ENCODE assay signal across 8 cellular contexts in the genomic region with DNA sequence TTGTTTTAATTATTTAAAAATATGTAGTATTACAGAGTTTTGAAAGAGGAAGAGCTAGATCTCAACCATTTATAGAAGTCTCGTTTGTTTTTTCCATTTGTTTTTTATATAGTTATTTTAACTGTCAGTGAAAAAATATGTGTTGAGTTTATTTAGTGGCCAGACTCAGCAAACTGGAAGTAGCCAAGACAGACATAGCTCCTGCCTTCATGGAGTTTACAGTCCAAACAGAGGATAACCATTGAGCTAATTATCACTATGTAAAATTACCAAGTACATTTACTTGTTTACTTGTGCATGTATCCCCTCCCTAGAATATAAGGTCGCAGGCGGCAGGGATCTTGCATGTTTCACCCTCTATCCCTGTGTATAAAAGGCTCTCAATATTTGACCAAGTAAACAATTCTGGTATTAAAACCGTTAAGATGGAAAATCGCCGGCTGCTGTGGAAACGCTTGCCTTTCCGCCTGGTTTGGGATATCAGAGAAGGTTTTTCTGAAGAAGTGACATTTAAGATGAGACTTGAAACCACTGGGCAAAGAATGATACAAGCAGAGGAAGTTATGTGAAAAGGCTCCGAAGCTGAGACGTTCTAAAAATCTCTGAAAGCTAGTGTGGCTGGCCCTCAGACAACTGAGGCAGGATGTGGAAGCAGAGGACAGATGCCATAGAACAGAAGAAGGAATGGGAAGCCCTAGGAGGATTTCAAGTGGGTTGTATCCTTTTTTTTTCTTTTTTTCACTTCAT. TPM values are rescaled to one million over a fixed set of nuclear protein-coding genes. Genes with fewer than 3 reads are reported as not detected.
DNase-seq lines count a peak whose midpoint lies in the region; ATAC-seq, FAIRE-seq and TF ChIP-seq lines count a peak whose summit lies in the region.

No MANE protein-coding gene starts in this region.

- peak; percentile 10 for DNase-seq in activated CD4-positive, alpha-beta T cell treated with anti-CD3 and anti-CD28 coated beads for 48 hours
- DNase-seq in activated CD4-positive, alpha-beta T cell treated with anti-CD3 and anti-CD28 coated beads, Interleukin-2, amount 50 U/mL, for 1 hour = no peak
- DNase-seq in activated CD4-positive, alpha-beta memory T cell treated with anti-CD3 and anti-CD28 coated beads for 36 hours = peak; percentile 15
- DNase-seq in keratinocyte (ENCODE audit: low read depth, low spot score) (no peak), superior temporal gyrus (ENCODE audit: extremely low spot score) (peak; percentile 19), NCI-H82 (lab: John Stamatoyannopoulos, UW) (no peak)

- H3K9me3 Mint-ChIP-seq in activated CD4-positive, alpha-beta memory T cell treated with anti-CD3 and anti-CD28 coated beads for 36 hours = no peaks in the 10 kb centered on the region

- FAIRE-seq in keratinocyte (lab: Jason Lieb, UNC) = no peak

- peaks cover 23% of the 10 kb centered on the region for H3K4me1 ChIP-seq in keratinocyte (ENCODE audit: control insufficient read depth, extremely low read depth, insufficient read depth, low read length)

- no peak for ATAC-seq in GM19395 (IDR thresholded peaks at IDR 0.05; ENCODE audit: unreplicated experiment)
- ATAC-seq in GM21619 (IDR thresholded peaks at IDR 0.05; ENCODE audit: unreplicated experiment) = no peak

- intact Hi-C loops in activated CD4-positive, alpha-beta memory T cell treated with anti-CD3 and anti-CD28 coated beads for 36 hours (cut with micrococcal nuclease) = loop anchor here (1.0 to 10.0 kb wide), 12 partner anchors 18 to 1565 kb away; partner anchors contain the start of genes MRPL1, RCHY1, SCARB2 and THAP6

- H3K9ac ChIP-seq in keratinocyte (ENCODE audit: control insufficient read depth, extremely low read depth, insufficient read depth, low read length) = peak overlapping the region; percentile 100

- H3K9me3 ChIP-seq in keratinocyte (ENCODE audit: control insufficient read depth, low read depth, low read length) = no peaks in the 10 kb centered on the region

- peaks cover 13% of the 10 kb centered on the region for H4K20me1 ChIP-seq in keratinocyte (ENCODE audit: control insufficient read depth, extremely low read depth, insufficient read depth, low read length)

- POLR2A ChIA-PET in activated CD4-positive, alpha-beta memory T cell treated with anti-CD3 and anti-CD28 coated beads for 36 hours (lab: Charles Lee) = interaction anchor here (1.1 to 1.4 kb wide), 2 partner anchors 80 to 83 kb away, joined by 4 read pairs; partner anchors contain the start of gene CCNG2

- CTCF ChIA-PET in activated CD4-positive, alpha-beta memory T cell treated with anti-CD3 and anti-CD28 coated beads for 36 hours (lab: Charles Lee) = interaction anchor here (0.9 to 2.3 kb wide), 7 partner anchors 15 to 126 kb away, joined by 3 to 10 read pairs (median 4); no protein-coding TSS in a partner anchor

- no peaks in the 10 kb centered on the region for H3K36me3 ChIP-seq in keratinocyte (ENCODE audit: control insufficient read depth in 2 of 2, extremely low read depth in 1 of 2, insufficient read depth in 2 of 2, low read length in 2 of 2)

- H2AFZ ChIP-seq in keratinocyte (ENCODE audit: control insufficient read depth, low read length) = no peak overlapping the region

- peaks cover 14% of the 10 kb centered on the region for H3K36me3 Mint-ChIP-seq in activated CD4-positive, alpha-beta memory T cell treated with anti-CD3 and anti-CD28 coated beads for 36 hours

- no peaks in the 10 kb centered on the region for H3K27me3 Mint-ChIP-seq in activated CD4-positive, alpha-beta memory T cell treated with anti-CD3 and anti-CD28 coated beads for 36 hours

- H3K9me1 ChIP-seq in keratinocyte (ENCODE audit: control insufficient read depth, extremely low read depth, insufficient read depth, low read length) = no peaks in the 10 kb centered on the region

- dilution Hi-C loops in keratinocyte (cut with MboI; ENCODE audit: extremely low pct_ligation_motif_present, low sequenced_read_pairs) = no loop called here

- H3K27ac Mint-ChIP-seq in activated CD4-positive, alpha-beta memory T cell treated with anti-CD3 and anti-CD28 coated beads for 36 hours = no peak overlapping the region

- H3K4me3 Mint-ChIP-seq in activated CD4-positive, alpha-beta memory T cell treated with anti-CD3 and anti-CD28 coated beads for 36 hours = peak overlapping the region; percentile 93

- H3K4me2 ChIP-seq in keratinocyte (ENCODE audit: control insufficient read depth, extremely low read depth, insufficient read depth, low read depth, low read length) = peak overlapping the region; percentile 85

- H3K27me3 ChIP-seq in keratinocyte (ENCODE audit: control insufficient read depth, extremely low read depth, insufficient read depth, low read length) = no peaks in the 10 kb centered on the region

- peaks cover 49% of the 10 kb centered on the region for H3K79me2 ChIP-seq in keratinocyte (ENCODE audit: control insufficient read depth, insufficient read depth, low read length)

- H3K4me3 ChIP-seq in keratinocyte (ENCODE audit: control insufficient read depth in 2 of 3, extremely low read depth in 1 of 3, insufficient read depth in 2 of 3, low read depth in 1 of 3, low read length in 3 of 3) = peak overlapping the region; percentile 82 to 96 (median 96)

- H3K4me1 Mint-ChIP-seq in activated CD4-positive, alpha-beta memory T cell treated with anti-CD3 and anti-CD28 coated beads for 36 hours (ENCODE audit: low read depth) = peaks cover 19% of the 10 kb centered on the region

- H3K27ac ChIP-seq in keratinocyte (ENCODE audit: control insufficient read depth, insufficient read depth, low read length) = peak overlapping the region; percentile 100

- no peak for TF ChIP-seq CTCF in keratinocyte (optimal IDR thresholded peaks at IDR 0.05 in 1 of 3, IDR thresholded peaks at IDR 0.05 in 1 of 3, conservative IDR thresholded peaks at IDR 0.05 in 1 of 3; ENCODE audit: extremely low read depth in 1 of 3, insufficient read depth in 2 of 3, low read length in 3 of 3)

RNA-seq across cellular contexts. Expression of gene CCNI, which starts 1.3 kb away (rescaled TPM):
- 100 to 1,000 TPM; 259 to 264 TPM for total RNA-seq in activated CD4-positive, alpha-beta memory T cell treated with anti-CD3 and anti-CD28 coated beads for 36 hours
- polyA plus RNA-seq in keratinocyte = 84.6 to 261 TPM (median 150 TPM) in 3 replicates
- polyA plus RNA-seq in keratinocyte (2011; ENCODE audit: low read depth) = 266 TPM
- polyA plus RNA-seq in keratinocyte (2011; cell fraction: cytosol; rRNA removed) = 138 and 220 TPM in 2 replicates
- polyA plus RNA-seq in keratinocyte (2011; cell fraction: nucleus; rRNA removed) = 34.6 and 46.9 TPM in 2 replicates
- polyA plus RNA-seq in keratinocyte (2012; ENCODE audit: low replicate concordance) = 173 and 225 TPM in 2 replicates
- 290 to 618 TPM (median 504 TPM) in 3 replicates for polyA minus RNA-seq in keratinocyte
- polyA minus RNA-seq in keratinocyte (2011; cell fraction: cytosol; rRNA and poly(A)+ RNA removed) = 239 TPM
- 31.5 and 64.4 TPM in 2 replicates for polyA minus RNA-seq in keratinocyte (2011; cell fraction: nucleus; rRNA and poly(A)+ RNA removed)

Comparison
In these comparisons a context has a peak if more than half of its experiments do, and no peak if none do; other contexts are left out.
1. DNase-seq: peak in activated CD4-positive, alpha-beta T cell treated with anti-CD3 and anti-CD28 coated beads for 48 hours (single experiment), activated CD4-positive, alpha-beta memory T cell treated with anti-CD3 and anti-CD28 coated beads for 36 hours (single experiment) and superior temporal gyrus (single experiment); none in activated CD4-positive, alpha-beta T cell treated with anti-CD3 and anti-CD28 coated beads, Interleukin-2, amount 50 U/mL, for 1 hour (single experiment), keratinocyte (single experiment) and NCI-H82 (single experiment).